In the genomic region with DNA sequence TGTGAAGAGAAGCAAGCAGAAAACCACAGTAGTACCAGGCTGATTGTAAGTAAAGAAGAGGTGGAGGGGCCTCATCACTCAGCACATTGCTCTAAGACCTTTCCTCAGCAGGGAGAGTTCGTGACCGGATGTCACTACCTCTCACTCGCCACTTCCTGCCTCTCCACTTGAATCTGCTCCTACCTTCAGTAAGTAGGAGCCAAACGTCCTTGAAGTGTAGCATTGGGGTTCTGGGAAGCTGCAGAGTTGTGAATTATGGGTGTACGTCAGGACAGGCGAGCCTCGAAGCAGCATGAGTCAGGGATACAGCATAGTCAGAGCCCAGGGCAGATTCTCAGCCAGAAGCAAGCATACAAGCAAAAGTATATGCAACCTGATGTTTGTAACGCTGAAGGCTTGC, we compare ENCODE assay signal across 18 cellular contexts.
A peak's percentile ranks its signal among the peaks of the same experiment; 100 is the strongest.
DNase-seq lines count a peak whose midpoint lies in the region; ATAC-seq and TF ChIP-seq lines count a peak whose summit lies in the region.
"Had no signal": no experiment of that assay in that cellular context is flagged by ENCODE, and none has a peak within 500 bp of the region (broad histone marks: within the 10 kb centered on the region; RNA-seq: fewer than 3 reads in every experiment).

No MANE protein-coding gene starts in this region.

- H3K36me3 ChIP-seq in adrenal gland (replicated peaks in 1 of 2): no peaks in the 10 kb centered on the region
- H3K36me3 ChIP-seq: thoracic aorta had no signal

- H3K4me1 ChIP-seq in adrenal gland (replicated peaks in 1 of 2): no peaks in the 10 kb centered on the region

- TF ChIP-seq CTCF in adrenal gland (IDR thresholded peaks at IDR 0.05) (no peak), omental fat pad (IDR thresholded peaks at IDR 0.05) (no peak)

- no peak for TF ChIP-seq POLR2A in adrenal gland (IDR thresholded peaks at IDR 0.05)

- peaks cover 8% of the 10 kb centered on the region for H3K4me1 Mint-ChIP-seq in activated naive CD8-positive, alpha-beta T cell treated with anti-CD3 and anti-CD28 coated beads for 36 hours
- peaks cover 12% of the 10 kb centered on the region for H3K4me1 Mint-ChIP-seq in activated naive CD8-positive, alpha-beta T cell treated with anti-CD3 and anti-CD28 coated beads, Interleukin-2, amount 50 U/mL, for 24 hours

- H3K9me3 ChIP-seq in adrenal gland (replicated peaks in 1 of 3): no peaks in the 10 kb centered on the region
- H3K9me3 ChIP-seq: thoracic aorta had no signal

- intact Hi-C loops in adrenal gland (cut with DNase I): no loop called here

- no peaks in the 10 kb centered on the region for H3K9me3 Mint-ChIP-seq in activated naive CD8-positive, alpha-beta T cell treated with anti-CD3 and anti-CD28 coated beads for 36 hours
- H3K9me3 Mint-ChIP-seq in activated naive CD8-positive, alpha-beta T cell treated with anti-CD3 and anti-CD28 coated beads, Interleukin-2, amount 50 U/mL, for 24 hours: no peaks in the 10 kb centered on the region
- H3K9me3 Mint-ChIP-seq: brain, immature natural killer cell, naive B cell had no signal

- no peak overlapping the region for H3K4me3 ChIP-seq in adrenal gland
- H3K4me3 ChIP-seq: thoracic aorta had no signal

- no peak overlapping the region for H3K27ac Mint-ChIP-seq in activated naive CD8-positive, alpha-beta T cell treated with anti-CD3 and anti-CD28 coated beads for 36 hours
- no peak overlapping the region for H3K27ac Mint-ChIP-seq in activated naive CD8-positive, alpha-beta T cell treated with anti-CD3 and anti-CD28 coated beads, Interleukin-2, amount 50 U/mL, for 24 hours
- H3K27ac Mint-ChIP-seq: brain, immature natural killer cell, naive B cell had no signal

- H3K27me3 ChIP-seq in adrenal gland: no peaks in the 10 kb centered on the region

- DNase-seq in activated naive CD8-positive, alpha-beta T cell treated with anti-CD3 and anti-CD28 coated beads for 36 hours: peak; percentile 2
- no peak for DNase-seq in activated naive CD8-positive, alpha-beta T cell treated with anti-CD3 and anti-CD28 coated beads, Interleukin-2, amount 50 U/mL, for 24 hours
- DNase-seq in KG1 (lab: John Stamatoyannopoulos, UW) (peak; percentile 35), adrenal gland (peak in 6 of 7 donors; percentile 31 to 60 (median 54)), omental fat pad (ENCODE audit: low spot score) (no peak), substantia nigra (lab: John Stamatoyannopoulos, UW) (no peak)
- DNase-seq: activated gamma-delta T cell; dermis blood vessel endothelial cell; immature natural killer cell; naive B cell; NCI-H1105; NCI-H748 treated with DMSO at 0.1 percent for 48 hours; stimulated activated CD4-positive, alpha-beta T cell treated with anti-CD3 and anti-CD28 coated beads, Interleukin-4, amount 100 ng/mL, for 1 hour had no signal

- no peak overlapping the region for H3K4me3 Mint-ChIP-seq in activated naive CD8-positive, alpha-beta T cell treated with anti-CD3 and anti-CD28 coated beads for 36 hours
- no peak overlapping the region for H3K4me3 Mint-ChIP-seq in activated naive CD8-positive, alpha-beta T cell treated with anti-CD3 and anti-CD28 coated beads, Interleukin-2, amount 50 U/mL, for 24 hours
- H3K4me3 Mint-ChIP-seq: brain, immature natural killer cell, naive B cell had no signal

- peaks cover 4% of the 10 kb centered on the region for H3K27me3 Mint-ChIP-seq in activated naive CD8-positive, alpha-beta T cell treated with anti-CD3 and anti-CD28 coated beads for 36 hours
- no peaks in the 10 kb centered on the region for H3K27me3 Mint-ChIP-seq in activated naive CD8-positive, alpha-beta T cell treated with anti-CD3 and anti-CD28 coated beads, Interleukin-2, amount 50 U/mL, for 24 hours

- H3K27ac ChIP-seq in adrenal gland (no peak overlapping the region), substantia nigra (ENCODE audit: low read depth, low read length, poor library complexity, severe bottlenecking) (no peak overlapping the region)
- H3K27ac ChIP-seq: thoracic aorta had no signal

- ATAC-seq in activated naive CD8-positive, alpha-beta T cell treated with anti-CD3 and anti-CD28 coated beads, Interleukin-2, amount 50 U/mL, for 24 hours: no peak
- ATAC-seq in omental fat pad (ENCODE audit: low FRiP score) (peak; percentile 65), GM18909 (IDR thresholded peaks at IDR 0.05; ENCODE audit: poor library complexity, unreplicated experiment) (no peak), HG02798 (IDR thresholded peaks at IDR 0.05; ENCODE audit: poor library complexity, unreplicated experiment) (no peak)
- ATAC-seq: SK-N-SH treated with all-trans-retinoic acid at 6 μM for 48 hours had no signal

- H3K36me3 Mint-ChIP-seq in activated naive CD8-positive, alpha-beta T cell treated with anti-CD3 and anti-CD28 coated beads for 36 hours: no peaks in the 10 kb centered on the region
- no peaks in the 10 kb centered on the region for H3K36me3 Mint-ChIP-seq in activated naive CD8-positive, alpha-beta T cell treated with anti-CD3 and anti-CD28 coated beads, Interleukin-2, amount 50 U/mL, for 24 hours (ENCODE audit: low read depth)
- H3K36me3 Mint-ChIP-seq: immature natural killer cell, naive B cell had no signal

- 24 to 29% (median 26%) methylated on average over 8 of the region's 8 CpGs for WGBS in adrenal gland, 4 donors

Comparison
In these comparisons a context has a peak if more than half of its experiments do, and no peak if none do; other contexts are left out.
1. DNase-seq: peak in activated naive CD8-positive, alpha-beta T cell treated with anti-CD3 and anti-CD28 coated beads for 36 hours (single experiment), KG1 (single experiment) and adrenal gland (6 of 7); none in activated naive CD8-positive, alpha-beta T cell treated with anti-CD3 and anti-CD28 coated beads, Interleukin-2, amount 50 U/mL, for 24 hours (single experiment), omental fat pad (single experiment) and substantia nigra (0 of 49).